8 cellular contexts compared by ENCODE assay signal in the genomic region with DNA sequence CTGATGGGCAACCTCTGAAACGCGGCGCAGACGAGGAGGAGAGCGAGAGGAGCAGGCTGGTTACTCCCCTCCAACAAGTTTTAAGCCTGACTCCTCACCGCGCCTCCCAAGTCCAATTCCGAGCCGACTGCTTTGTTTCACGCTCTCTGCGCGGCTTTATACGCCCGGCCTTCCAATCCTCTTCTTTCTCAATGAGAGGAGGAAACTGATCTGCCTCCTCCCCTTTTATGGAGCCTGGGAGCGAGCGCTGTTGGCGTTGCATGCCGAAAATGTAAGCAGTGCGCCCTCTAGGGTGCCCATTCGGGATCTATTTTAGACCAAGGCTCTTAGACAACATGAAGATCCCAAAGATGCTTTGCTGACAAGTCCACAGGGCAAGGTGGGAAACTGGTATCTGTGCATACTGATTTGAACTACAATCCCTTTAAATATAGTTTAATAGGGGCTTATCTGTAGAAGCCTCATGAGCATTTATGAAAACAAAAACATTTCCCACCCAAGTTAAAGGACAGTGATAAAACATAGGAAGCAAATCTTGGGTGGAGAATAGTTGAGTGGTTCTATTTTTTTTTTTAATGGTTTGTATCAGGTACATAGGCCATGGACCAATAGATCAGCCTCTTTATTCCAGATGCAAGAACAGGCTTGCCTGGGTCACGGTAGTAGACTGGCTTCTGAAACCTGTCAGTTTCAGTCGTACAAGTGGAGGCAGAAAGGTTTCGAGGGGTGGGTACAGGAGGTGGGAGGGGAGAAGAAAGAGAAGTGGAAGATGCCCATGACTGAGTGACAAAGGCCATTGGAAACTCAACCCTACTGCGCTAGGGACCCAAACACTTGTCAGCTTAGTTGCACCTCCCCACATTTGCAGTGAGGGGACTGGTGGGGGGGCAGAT. TPM values are rescaled to one million over a fixed set of nuclear protein-coding genes. Genes with fewer than 3 reads are reported as not detected.
DNase-seq lines count a peak whose midpoint lies in the region; ATAC-seq and TF ChIP-seq lines count a peak whose summit lies in the region.

A gene with protein sequence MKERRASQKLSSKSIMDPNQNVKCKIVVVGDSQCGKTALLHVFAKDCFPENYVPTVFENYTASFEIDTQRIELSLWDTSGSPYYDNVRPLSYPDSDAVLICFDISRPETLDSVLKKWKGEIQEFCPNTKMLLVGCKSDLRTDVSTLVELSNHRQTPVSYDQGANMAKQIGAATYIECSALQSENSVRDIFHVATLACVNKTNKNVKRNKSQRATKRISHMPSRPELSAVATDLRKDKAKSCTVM (minus strand): TSS at position 131 of the 893 bp plus-strand sequence. CDS start 250 bp downstream, outside the sequence.

- no peaks in the 10 kb centered on the region for H3K36me3 ChIP-seq in SK-N-MC (ENCODE audit: insufficient read depth, low read length)

- H3K9ac ChIP-seq in SK-N-MC (ENCODE audit: insufficient read length) = peak within 1 kb of the TSS; percentile 75

- ATAC-seq in HG02588 (IDR thresholded peaks at IDR 0.05; ENCODE audit: unreplicated experiment) (peak; percentile 71), left colon (peak; percentile 60)

- peak; percentile 2 for DNase-seq in activated T-cell treated with anti-CD3 and anti-CD28 coated beads for 1 hour (ENCODE audit: low read depth)
- no peak for DNase-seq in activated T-cell treated with anti-CD3 and anti-CD28 coated beads for 4 hours
- peak; percentile 94 for DNase-seq in NCI-H1048 (lab: John Stamatoyannopoulos, UW)
- DNase-seq in SK-N-MC (ENCODE audit: low read depth, low spot score) = peak; percentile 96
- DNase-seq in coronary artery (ENCODE audit: low spot score) = peak; percentile 98
- DNase-seq in left colon = peak; percentile 98
- DNase-seq in stimulated activated CD4-positive, alpha-beta T cell treated with anti-CD3 and anti-CD28 coated beads, Interleukin-4, amount 100 ng/mL, for 1 hour = peak; percentile 27

- peak; percentile 82 for TF ChIP-seq CTCF in coronary artery (IDR thresholded peaks at IDR 0.05)

- H3K4me3 ChIP-seq in SK-N-MC (peak within 1 kb of the TSS; percentile 81), coronary artery (peak within 1 kb of the TSS; percentile 76)

- H3K27ac ChIP-seq in SK-N-MC (no peak within 1 kb of the TSS), coronary artery (peak within 1 kb of the TSS; percentile 91 to 99)

- intact Hi-C loops in left colon (cut with DNase I, micrococcal nuclease) = no loop called here

- H3K9me3 ChIP-seq in SK-N-MC (ENCODE audit: low read depth, low read length) = no peaks in the 10 kb centered on the region

RNA-seq across cellular contexts. Expression of the gene that starts here (rescaled TPM):
- 10 to 100 TPM; 41.8 to 77.8 TPM for total RNA-seq in left colon
